In genomic region chr4:132097046-132097445, GRCh38 we compare ENCODE assay signal across 15 cellular contexts.
DNase-seq lines count a peak whose midpoint lies in the region; ATAC-seq, FAIRE-seq and TF ChIP-seq lines count a peak whose summit lies in the region.
"Had no signal": no experiment of that assay in that cellular context is flagged by ENCODE, and none has a peak within 500 bp of the region (broad histone marks: within the 10 kb centered on the region; RNA-seq: fewer than 3 reads in every experiment).

No MANE protein-coding gene starts in this region.

- POLR2A ChIA-PET in H1 (lab: Charles Lee; ENCODE audit: partially characterized antibody) = no interaction called here
- POLR2A ChIA-PET in WTC11 (lab: Charles Lee) = no interaction called here

- DNase-seq in GM04503 (ENCODE audit: low read depth) (peak; percentile 17), NCI-H446 (lab: John Stamatoyannopoulos, UW) (peak; percentile 18 to 56), H1 (ENCODE audit: low read depth in 1 of 2, low spot score in 2 of 2) (no peak), medulla oblongata (ENCODE audit: extremely low spot score) (peak; percentile 6), amniotic stem cell (lab: John Stamatoyannopoulos, UW) (no peak), T-helper 2 cell (no peak), WTC11 (ENCODE audit: low spot score) (no peak)
- DNase-seq: C1 segment of cervical spinal cord; CD4-positive, alpha-beta T cell; DMS79; EL; H7 had no signal

- ATAC-seq in HG03196 (IDR thresholded peaks at IDR 0.05; ENCODE audit: unreplicated experiment) = no peak
- ATAC-seq in WTC11 = no peak

- no peak overlapping the region for H3K23ac ChIP-seq in H1 (ENCODE audit: insufficient read length)

- H3K27me3 Mint-ChIP-seq in WTC11 (ENCODE audit: low read depth) = no peaks in the 10 kb centered on the region
- H3K27me3 Mint-ChIP-seq: B cell; CD4-positive, alpha-beta T cell had no signal

- H3K4me3 Mint-ChIP-seq in WTC11 = no peak overlapping the region
- H3K4me3 Mint-ChIP-seq: B cell; CD4-positive, alpha-beta T cell had no signal

- CTCF ChIA-PET in H1 (lab: Charles Lee; ENCODE audit: partially characterized antibody) = interaction anchor here (0.5 kb wide), 1 partner anchor 531 kb away, joined by 3 read pairs; no protein-coding TSS in a partner anchor
- CTCF ChIA-PET in WTC11 (lab: Charles Lee) = no interaction called here

- H3K79me2 ChIP-seq in H1 (ENCODE audit: control insufficient read depth in 1 of 2, insufficient read depth in 2 of 2, low read length in 2 of 2) = no peaks in the 10 kb centered on the region

- H3K23me2 ChIP-seq in H1 (ENCODE audit: low read depth, low read length) = no peaks in the 10 kb centered on the region

- no peak for TF ChIP-seq RAD21 in H1 (IDR thresholded peaks at IDR 0.05 in 1 of 2, conservative IDR thresholded peaks at IDR 0.05 in 1 of 2; ENCODE audit: low read depth in 2 of 2, low read length in 2 of 2)

- H3K4me2 ChIP-seq in H1 (ENCODE audit: insufficient read depth in 1 of 2, low read depth in 2 of 2, low read length in 2 of 2) = no peak overlapping the region

- H4K5ac ChIP-seq in H1 (ENCODE audit: insufficient read length, low read depth, low read length) = no peak overlapping the region

- H3K4me1 Mint-ChIP-seq in WTC11 = no peaks in the 10 kb centered on the region
- H3K4me1 Mint-ChIP-seq: B cell had no signal

- peak overlapping the region; percentile 27 for H3K4ac ChIP-seq in H1 (replicated peaks; ENCODE audit: insufficient read length, low read depth, low read length)

- no peak overlapping the region for H3K9ac ChIP-seq in H1 (replicated peaks in 1 of 4; ENCODE audit: extremely low read depth in 1 of 4, low read depth in 3 of 4, low read length in 3 of 4)

- no peak overlapping the region for H3K56ac ChIP-seq in H1 (replicated peaks; ENCODE audit: insufficient read length, low read depth, low read length)

- H2BK120ac ChIP-seq in H1 (replicated peaks; ENCODE audit: low read depth, low read length) = no peak overlapping the region

- H2BK15ac ChIP-seq in H1 (ENCODE audit: low read length) = peak overlapping the region; percentile 29; the same call in 1 of the 2 replicates

- FAIRE-seq in H1 (lab: Jason Lieb, UNC) = no peak
- FAIRE-seq: G401.6 had no signal

- H3K27me3 ChIP-seq in H1 (replicated peaks in 1 of 4; ENCODE audit: control insufficient read depth in 3 of 4, extremely low read depth in 1 of 4, insufficient read depth in 3 of 4, low read length in 3 of 4) = no peaks in the 10 kb centered on the region

- H3K18ac ChIP-seq in H1 (ENCODE audit: extremely low read depth, low read length) = no peak overlapping the region

- H2BK5ac ChIP-seq in H1 (ENCODE audit: low read depth, low read length) = no peak overlapping the region

- no peak overlapping the region for H4K91ac ChIP-seq in H1 (replicated peaks; ENCODE audit: insufficient read length, low read length)

- no peaks in the 10 kb centered on the region for H4K20me1 ChIP-seq in H1 (replicated peaks in 1 of 2; ENCODE audit: control insufficient read depth in 1 of 2, insufficient read depth in 2 of 2, low read length in 2 of 2)

- peaks cover 18% of the 10 kb centered on the region for H3K36me3 Mint-ChIP-seq in WTC11

- H3K79me1 ChIP-seq in H1 (ENCODE audit: low read depth, low read length) = no peaks in the 10 kb centered on the region

- no peaks in the 10 kb centered on the region for H3K9me3 ChIP-seq in H1 (ENCODE audit: insufficient read depth in 2 of 2, low read depth in 1 of 2, low read length in 1 of 2)

- no peaks in the 10 kb centered on the region for H3K4me1 ChIP-seq in H1 (replicated peaks in 1 of 4; ENCODE audit: control insufficient read depth in 3 of 4, insufficient read depth in 4 of 4, low read length in 3 of 4)

- no peak for TF ChIP-seq CTCF in H1 (IDR thresholded peaks at IDR 0.05; ENCODE audit: control extremely low read depth in 1 of 3, insufficient read depth in 1 of 3, low read depth in 1 of 3, low read length in 3 of 3)
- TF ChIP-seq CTCF in WTC11 (IDR thresholded peaks at IDR 0.05) = no peak

- no peak overlapping the region for H2AK5ac ChIP-seq in H1 (ENCODE audit: low read depth, low read length)

- no peak overlapping the region for H3K27ac Mint-ChIP-seq in WTC11
- H3K27ac Mint-ChIP-seq: B cell; CD4-positive, alpha-beta T cell had no signal

- no peak overlapping the region for H3K4me3 ChIP-seq in H1 (ENCODE audit: extremely low read depth in 1 of 4, insufficient read depth in 2 of 4, low read depth in 3 of 4, low read length in 4 of 4)

- no peak overlapping the region for H2BK20ac ChIP-seq in H1 (ENCODE audit: low read length)

- H3K27ac ChIP-seq in H1 (ENCODE audit: low read depth, low read length) = no peak overlapping the region; the same call in 1 of the 2 replicates

- H2BK12ac ChIP-seq in H1 (ENCODE audit: low read depth, low read length) = no peak overlapping the region

- H2AFZ ChIP-seq in H1 (ENCODE audit: low read length) = 0 out of 2 replicates have a peak overlapping the region, but pooled peaks have one; percentile 65

- H3K9me3 Mint-ChIP-seq in WTC11 = peaks cover 27% of the 10 kb centered on the region
- H3K9me3 Mint-ChIP-seq: CD4-positive, alpha-beta T cell had no signal

- no peak overlapping the region for H3K14ac ChIP-seq in H1 (ENCODE audit: insufficient read length)

- no peak for TF ChIP-seq EP300 in H1 (IDR thresholded peaks at IDR 0.05; ENCODE audit: borderline replicate concordance in 1 of 2, low read depth in 2 of 2, low read length in 2 of 2)

- no peaks in the 10 kb centered on the region; a peak in 1 of 8 replicates for H3K36me3 ChIP-seq in H1 (ENCODE audit: control insufficient read depth in 2 of 4, insufficient read depth in 4 of 4, low read length in 3 of 4)

- H4K8ac ChIP-seq in H1 (ENCODE audit: extremely low read depth, insufficient read depth, low read length) = no peak overlapping the region

- no peak for TF ChIP-seq POLR2A in H1 (IDR thresholded peaks at IDR 0.05; ENCODE audit: control extremely low read depth in 1 of 2, low read depth in 2 of 2, low read length in 2 of 2)

TF ChIP-seq in H1, 55 proteins besides CTCF, POLR2A, EP300 and RAD21:
- TF ChIP-seq BRCA1 (IDR thresholded peaks at IDR 0.05; ENCODE audit: low read depth, low read length) = no peak
- TF ChIP-seq GABPA (IDR thresholded peaks at IDR 0.05; ENCODE audit: borderline replicate concordance, insufficient read depth, low read length) = no peak
- TF ChIP-seq ASH2L (IDR thresholded peaks at IDR 0.05; ENCODE audit: low read length) = no peak
- no peak for TF ChIP-seq USF2 (IDR thresholded peaks at IDR 0.05; ENCODE audit: low read length)
- TF ChIP-seq FOSL1 (IDR thresholded peaks at IDR 0.05; ENCODE audit: insufficient read depth, low read depth, low read length) = no peak

TF ChIP-seq in WTC11, 78 proteins besides CTCF, POLR2A, EP300 and RAD21:
- TF ChIP-seq STAT6 (CRISPR knock-in tag; conservative IDR thresholded peaks at IDR 0.05; ENCODE audit: low read depth) (no peak), PRRX2 (CRISPR knock-in tag; IDR thresholded peaks at IDR 0.05) (no peak), KAT7 (CRISPR knock-in tag; IDR thresholded peaks at IDR 0.05; ENCODE audit: borderline replicate concordance) (no peak)
- TF ChIP-seq, protein P1, sequence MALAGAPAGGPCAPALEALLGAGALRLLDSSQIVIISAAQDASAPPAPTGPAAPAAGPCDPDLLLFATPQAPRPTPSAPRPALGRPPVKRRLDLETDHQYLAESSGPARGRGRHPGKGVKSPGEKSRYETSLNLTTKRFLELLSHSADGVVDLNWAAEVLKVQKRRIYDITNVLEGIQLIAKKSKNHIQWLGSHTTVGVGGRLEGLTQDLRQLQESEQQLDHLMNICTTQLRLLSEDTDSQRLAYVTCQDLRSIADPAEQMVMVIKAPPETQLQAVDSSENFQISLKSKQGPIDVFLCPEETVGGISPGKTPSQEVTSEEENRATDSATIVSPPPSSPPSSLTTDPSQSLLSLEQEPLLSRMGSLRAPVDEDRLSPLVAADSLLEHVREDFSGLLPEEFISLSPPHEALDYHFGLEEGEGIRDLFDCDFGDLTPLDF (CRISPR knock-in tag; IDR thresholded peaks at IDR 0.05) = no peak
- TF ChIP-seq, protein P2, sequence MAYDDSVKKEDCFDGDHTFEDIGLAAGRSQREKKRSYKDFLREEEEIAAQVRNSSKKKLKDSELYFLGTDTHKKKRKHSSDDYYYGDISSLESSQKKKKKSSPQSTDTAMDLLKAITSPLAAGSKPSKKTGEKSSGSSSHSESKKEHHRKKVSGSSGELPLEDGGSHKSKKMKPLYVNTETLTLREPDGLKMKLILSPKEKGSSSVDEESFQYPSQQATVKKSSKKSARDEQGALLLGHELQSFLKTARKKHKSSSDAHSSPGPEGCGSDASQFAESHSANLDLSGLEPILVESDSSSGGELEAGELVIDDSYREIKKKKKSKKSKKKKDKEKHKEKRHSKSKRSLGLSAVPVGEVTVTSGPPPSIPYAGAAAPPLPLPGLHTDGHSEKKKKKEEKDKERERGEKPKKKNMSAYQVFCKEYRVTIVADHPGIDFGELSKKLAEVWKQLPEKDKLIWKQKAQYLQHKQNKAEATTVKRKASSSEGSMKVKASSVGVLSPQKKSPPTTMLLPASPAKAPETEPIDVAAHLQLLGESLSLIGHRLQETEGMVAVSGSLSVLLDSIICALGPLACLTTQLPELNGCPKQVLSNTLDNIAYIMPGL (CRISPR knock-in tag; IDR thresholded peaks at IDR 0.05) = no peak

Comparison
In these comparisons a context has a peak if more than half of its experiments do, and no peak if none do; other contexts are left out.
1. DNase-seq: peak in GM04503 (single experiment), NCI-H446 (2 of 2) and medulla oblongata (single experiment); none in H1 (0 of 2), amniotic stem cell (single experiment), T-helper 2 cell (0 of 5) and WTC11 (single experiment).